18 cellular contexts compared by ENCODE assay signal in genomic region chr9:6984941-6985578, GRCh38.
"Had no signal": no experiment of that assay in that cellular context is flagged by ENCODE, and none has a peak within 500 bp of the region (broad histone marks: within the 10 kb centered on the region; RNA-seq: fewer than 3 reads in every experiment).

No MANE protein-coding gene starts in this region.

- H3K27ac Mint-ChIP-seq: activated CD8-positive, alpha-beta T cell treated with anti-CD3 and anti-CD28 coated beads for 36 hours; stimulated activated naive CD8-positive, alpha-beta T cell treated with anti-CD3 and anti-CD28 coated beads, Interleukin-15, Interleukin-2, amounts not matched to agents 100 ng/mL and 50 ng/mL, for 24 hours had no signal

- H3K9me3 ChIP-seq: ascending aorta, pancreas, testis, uterus had no signal

- H3K9me3 Mint-ChIP-seq: activated CD8-positive, alpha-beta T cell treated with anti-CD3 and anti-CD28 coated beads for 36 hours; stimulated activated naive CD8-positive, alpha-beta T cell treated with anti-CD3 and anti-CD28 coated beads, Interleukin-15, Interleukin-2, amounts not matched to agents 100 ng/mL and 50 ng/mL, for 24 hours had no signal

- H3K27me3 ChIP-seq: ascending aorta, pancreas, testis, uterus had no signal

- H3K36me3 ChIP-seq: uterus had no signal

- H3K27me3 Mint-ChIP-seq: activated CD8-positive, alpha-beta T cell treated with anti-CD3 and anti-CD28 coated beads for 36 hours; stimulated activated naive CD8-positive, alpha-beta T cell treated with anti-CD3 and anti-CD28 coated beads, Interleukin-15, Interleukin-2, amounts not matched to agents 100 ng/mL and 50 ng/mL, for 24 hours had no signal

- H3K27ac ChIP-seq: ascending aorta, coronary artery, epithelial cell of prostate, pancreas, testis, uterus, WERI-Rb-1 had no signal

- H3K4me1 ChIP-seq: ascending aorta, pancreas, testis, uterus had no signal

- H3K4me3 Mint-ChIP-seq: activated CD8-positive, alpha-beta T cell treated with anti-CD3 and anti-CD28 coated beads for 36 hours; stimulated activated naive CD8-positive, alpha-beta T cell treated with anti-CD3 and anti-CD28 coated beads, Interleukin-15, Interleukin-2, amounts not matched to agents 100 ng/mL and 50 ng/mL, for 24 hours had no signal

- DNase-seq: activated CD4-positive, alpha-beta T cell treated with anti-CD3 and anti-CD28 coated beads for 4 hours; activated CD8-positive, alpha-beta memory T cell treated with anti-CD3 and anti-CD28 coated beads, Interleukin-2, amount 50 U/mL, for 4 hours; activated CD8-positive, alpha-beta T cell treated with anti-CD3 and anti-CD28 coated beads for 36 hours; caudate nucleus; effector CD4-positive, alpha-beta T cell; hypothalamus; left ventricle myocardium superior; mesenchymal stem cell; pancreas; stimulated activated CD4-positive, alpha-beta T cell treated with anti-CD3 and anti-CD28 coated beads, Interleukin-15, amount 100 ng/mL, for 24 hours; stimulated activated CD4-positive, alpha-beta T cell treated with anti-CD3 and anti-CD28 coated beads, Interleukin-4, amount 100 ng/mL, for 24 hours; testis; uterus; WERI-Rb-1 had no signal

- H3K4me3 ChIP-seq: ascending aorta, coronary artery, pancreas, testis, uterus had no signal

- ATAC-seq: activated CD8-positive, alpha-beta T cell treated with anti-CD3 and anti-CD28 coated beads for 36 hours; left ventricle myocardium superior; pancreas had no signal
